Comparison of ENCODE assay signal across 1 cellular context in the genomic region with DNA sequence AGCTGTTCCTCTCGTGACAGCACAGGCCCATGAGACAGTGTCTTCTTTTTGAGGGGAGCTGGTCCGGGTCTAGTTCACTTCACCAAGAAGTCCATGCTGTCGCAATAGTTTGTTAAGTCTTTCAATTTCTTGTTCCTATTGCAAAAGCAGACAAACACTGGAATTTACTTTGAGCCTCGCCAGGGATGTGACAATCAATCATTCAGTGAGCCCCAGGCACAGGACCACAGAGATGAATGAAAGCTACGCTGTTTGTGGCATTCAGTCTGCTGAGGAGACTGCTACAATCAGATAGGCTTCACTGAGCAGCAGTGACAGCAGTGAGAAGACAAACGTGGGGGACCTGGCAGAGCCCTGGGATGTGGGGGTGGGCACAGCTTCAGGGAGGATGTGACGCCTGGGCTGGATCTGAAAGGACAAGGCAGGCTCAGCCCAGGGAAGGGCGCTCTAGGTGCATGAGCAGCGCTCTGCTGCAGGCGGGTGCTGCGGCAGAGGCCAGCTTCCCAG.
TF ChIP-seq lines count a peak whose summit lies in the region.

No MANE protein-coding gene starts in this region.

TF ChIP-seq in K562, 482 proteins besides CTCF, POLR2A, EP300 and RAD21 (continued from another document):
- TF ChIP-seq, protein P1, sequence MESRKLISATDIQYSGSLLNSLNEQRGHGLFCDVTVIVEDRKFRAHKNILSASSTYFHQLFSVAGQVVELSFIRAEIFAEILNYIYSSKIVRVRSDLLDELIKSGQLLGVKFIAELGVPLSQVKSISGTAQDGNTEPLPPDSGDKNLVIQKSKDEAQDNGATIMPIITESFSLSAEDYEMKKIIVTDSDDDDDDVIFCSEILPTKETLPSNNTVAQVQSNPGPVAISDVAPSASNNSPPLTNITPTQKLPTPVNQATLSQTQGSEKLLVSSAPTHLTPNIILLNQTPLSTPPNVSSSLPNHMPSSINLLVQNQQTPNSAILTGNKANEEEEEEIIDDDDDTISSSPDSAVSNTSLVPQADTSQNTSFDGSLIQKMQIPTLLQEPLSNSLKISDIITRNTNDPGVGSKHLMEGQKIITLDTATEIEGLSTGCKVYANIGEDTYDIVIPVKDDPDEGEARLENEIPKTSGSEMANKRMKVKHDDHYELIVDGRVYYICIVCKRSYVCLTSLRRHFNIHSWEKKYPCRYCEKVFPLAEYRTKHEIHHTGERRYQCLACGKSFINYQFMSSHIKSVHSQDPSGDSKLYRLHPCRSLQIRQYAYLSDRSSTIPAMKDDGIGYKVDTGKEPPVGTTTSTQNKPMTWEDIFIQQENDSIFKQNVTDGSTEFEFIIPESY (CRISPR knock-in tag; IDR thresholded peaks at IDR 0.05): peak; percentile 69; the same call in 1 of the 2 replicates
- TF ChIP-seq TAF9B (IDR thresholded peaks at IDR 0.05; ENCODE audit: partially characterized antibody) (no peak), ZNF717 (CRISPR knock-in tag; IDR thresholded peaks at IDR 0.05) (no peak), MCM3 (IDR thresholded peaks at IDR 0.05) (no peak), BRD9 (IDR thresholded peaks at IDR 0.05; ENCODE audit: low read depth, partially characterized antibody) (no peak), ZNF764 (CRISPR knock-in tag; IDR thresholded peaks at IDR 0.05; ENCODE audit: low read depth) (no peak), RB1 (IDR thresholded peaks at IDR 0.05; ENCODE audit: low read depth) (no peak), EWSR1 (IDR thresholded peaks at IDR 0.05; ENCODE audit: borderline replicate concordance, low read depth, partially characterized antibody) (no peak), CBX5 (IDR thresholded peaks at IDR 0.05; ENCODE audit: borderline replicate concordance, low read depth) (no peak), PPARD (CRISPR knock-in tag; IDR thresholded peaks at IDR 0.05) (no peak), PHB2 (IDR thresholded peaks at IDR 0.05; ENCODE audit: low read depth) (no peak), HOXB6 (CRISPR knock-in tag; IDR thresholded peaks at IDR 0.05; ENCODE audit: borderline replicate concordance) (no peak), SMARCC2 (IDR thresholded peaks at IDR 0.05; ENCODE audit: low read depth) (no peak)
- TF ChIP-seq, protein P2, sequence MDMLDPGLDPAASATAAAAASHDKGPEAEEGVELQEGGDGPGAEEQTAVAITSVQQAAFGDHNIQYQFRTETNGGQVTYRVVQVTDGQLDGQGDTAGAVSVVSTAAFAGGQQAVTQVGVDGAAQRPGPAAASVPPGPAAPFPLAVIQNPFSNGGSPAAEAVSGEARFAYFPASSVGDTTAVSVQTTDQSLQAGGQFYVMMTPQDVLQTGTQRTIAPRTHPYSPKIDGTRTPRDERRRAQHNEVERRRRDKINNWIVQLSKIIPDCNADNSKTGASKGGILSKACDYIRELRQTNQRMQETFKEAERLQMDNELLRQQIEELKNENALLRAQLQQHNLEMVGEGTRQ (CRISPR knock-in tag; IDR thresholded peaks at IDR 0.05): no peak
- TF ChIP-seq, protein P3, sequence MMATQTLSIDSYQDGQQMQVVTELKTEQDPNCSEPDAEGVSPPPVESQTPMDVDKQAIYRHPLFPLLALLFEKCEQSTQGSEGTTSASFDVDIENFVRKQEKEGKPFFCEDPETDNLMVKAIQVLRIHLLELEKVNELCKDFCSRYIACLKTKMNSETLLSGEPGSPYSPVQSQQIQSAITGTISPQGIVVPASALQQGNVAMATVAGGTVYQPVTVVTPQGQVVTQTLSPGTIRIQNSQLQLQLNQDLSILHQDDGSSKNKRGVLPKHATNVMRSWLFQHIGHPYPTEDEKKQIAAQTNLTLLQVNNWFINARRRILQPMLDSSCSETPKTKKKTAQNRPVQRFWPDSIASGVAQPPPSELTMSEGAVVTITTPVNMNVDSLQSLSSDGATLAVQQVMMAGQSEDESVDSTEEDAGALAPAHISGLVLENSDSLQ (IDR thresholded peaks at IDR 0.05): peak; percentile 33; the same call in 1 of the 2 replicates
- TF ChIP-seq, protein P4, sequence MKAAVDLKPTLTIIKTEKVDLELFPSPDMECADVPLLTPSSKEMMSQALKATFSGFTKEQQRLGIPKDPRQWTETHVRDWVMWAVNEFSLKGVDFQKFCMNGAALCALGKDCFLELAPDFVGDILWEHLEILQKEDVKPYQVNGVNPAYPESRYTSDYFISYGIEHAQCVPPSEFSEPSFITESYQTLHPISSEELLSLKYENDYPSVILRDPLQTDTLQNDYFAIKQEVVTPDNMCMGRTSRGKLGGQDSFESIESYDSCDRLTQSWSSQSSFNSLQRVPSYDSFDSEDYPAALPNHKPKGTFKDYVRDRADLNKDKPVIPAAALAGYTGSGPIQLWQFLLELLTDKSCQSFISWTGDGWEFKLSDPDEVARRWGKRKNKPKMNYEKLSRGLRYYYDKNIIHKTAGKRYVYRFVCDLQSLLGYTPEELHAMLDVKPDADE (conservative IDR thresholded peaks at IDR 0.05; ENCODE audit: control insufficient read depth, low read depth, low read length): no peak
- TF ChIP-seq, protein P5, sequence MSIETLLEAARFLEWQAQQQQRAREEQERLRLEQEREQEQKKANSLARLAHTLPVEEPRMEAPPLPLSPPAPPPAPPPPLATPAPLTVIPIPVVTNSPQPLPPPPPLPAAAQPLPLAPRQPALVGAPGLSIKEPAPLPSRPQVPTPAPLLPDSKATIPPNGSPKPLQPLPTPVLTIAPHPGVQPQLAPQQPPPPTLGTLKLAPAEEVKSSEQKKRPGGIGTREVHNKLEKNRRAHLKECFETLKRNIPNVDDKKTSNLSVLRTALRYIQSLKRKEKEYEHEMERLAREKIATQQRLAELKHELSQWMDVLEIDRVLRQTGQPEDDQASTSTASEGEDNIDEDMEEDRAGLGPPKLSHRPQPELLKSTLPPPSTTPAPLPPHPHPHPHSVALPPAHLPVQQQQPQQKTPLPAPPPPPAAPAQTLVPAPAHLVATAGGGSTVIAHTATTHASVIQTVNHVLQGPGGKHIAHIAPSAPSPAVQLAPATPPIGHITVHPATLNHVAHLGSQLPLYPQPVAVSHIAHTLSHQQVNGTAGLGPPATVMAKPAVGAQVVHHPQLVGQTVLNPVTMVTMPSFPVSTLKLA (conservative IDR thresholded peaks at IDR 0.05): no peak
